In genomic region chr7:84062489-84062901, GRCh38 we compare ENCODE assay signal across 6 cellular contexts.
DNase-seq lines count a peak whose midpoint lies in the region; ATAC-seq, FAIRE-seq and TF ChIP-seq lines count a peak whose summit lies in the region.
"Not testable (repeated sequence)": the region's sequence is repeated elsewhere in the genome, so short reads cannot be mapped to it uniquely, and the experiment has no call there.

No MANE protein-coding gene starts in this region.

- peaks cover 22% of the 10 kb centered on the region for H3K4me1 Mint-ChIP-seq in GM23338
- H3K4me1 Mint-ChIP-seq in nephron progenitor cell, result not testable (repeated sequence)

- H2BK20ac ChIP-seq in H1 (ENCODE audit: low read length), result 0 out of 2 replicates have a peak overlapping the region, but pooled peaks have one; percentile 16

- H4K8ac ChIP-seq in H1 (ENCODE audit: extremely low read depth, insufficient read depth, low read length), result not testable (repeated sequence)

- H3K14ac ChIP-seq in H1 (ENCODE audit: insufficient read length), result not testable (repeated sequence)

- peak overlapping the region; percentile 14 for H3K9ac ChIP-seq in HUES6 (ENCODE audit: low read length)
- not testable (repeated sequence) for H3K9ac ChIP-seq in H1 (replicated peaks in 1 of 4; ENCODE audit: extremely low read depth in 1 of 4, low read depth in 3 of 4, low read length in 3 of 4); iPS-15b (ENCODE audit: low read depth, low read length)

- H3K27ac Mint-ChIP-seq in GM23338, result peak overlapping the region; percentile 90; the same call in 1 of the 2 replicates
- peak overlapping the region; percentile 54 for H3K27ac Mint-ChIP-seq in nephron progenitor cell

- peaks cover 34% of the 10 kb centered on the region for H3K79me2 ChIP-seq in GM23338 (replicated peaks; ENCODE audit: insufficient read depth)
- H3K79me2 ChIP-seq in H1 (ENCODE audit: control insufficient read depth in 1 of 2, insufficient read depth in 2 of 2, low read length in 2 of 2), result not testable (repeated sequence)

- H3K9me3 ChIP-seq in HUES6 (ENCODE audit: control insufficient read depth, insufficient read depth, low read depth, low read length); RWPE2 (ENCODE audit: severe bottlenecking); H1 (ENCODE audit: insufficient read depth in 2 of 2, low read depth in 1 of 2, low read length in 1 of 2); iPS-15b (ENCODE audit: control insufficient read depth, insufficient read depth, low read length): not testable (repeated sequence)

- peak overlapping the region; percentile 77; the same call in 1 of the 2 replicates for H2AK5ac ChIP-seq in H1 (ENCODE audit: low read depth, low read length)

- not testable (repeated sequence) for TF ChIP-seq POLR2A in H1 (IDR thresholded peaks at IDR 0.05; ENCODE audit: control extremely low read depth in 1 of 2, low read depth in 2 of 2, low read length in 2 of 2)

- H3F3A ChIP-seq in GM23338 (replicated peaks; ENCODE audit: low read depth), result not testable (repeated sequence)

- not testable (repeated sequence) for H3K23ac ChIP-seq in H1 (ENCODE audit: insufficient read length)

- WGBS in H1 (ENCODE audit: extremely low coverage in 1 of 2, insufficient coverage in 1 of 2, insufficient read length in 1 of 2, insufficient replicate concordance in 2 of 2, low coverage in 1 of 2, low lambda C conversion rate in 2 of 2, missing lambda C conversion rate in 1 of 2), 2 experiments, result 88% methylated on average over 27 of the region's 28 CpGs; no CpG with 5 or more reads in 1 of the 2 experiments

- H2AFZ ChIP-seq in GM23338; H1 (ENCODE audit: low read length): not testable (repeated sequence)

- TF ChIP-seq EP300 in H1 (IDR thresholded peaks at IDR 0.05; ENCODE audit: borderline replicate concordance in 1 of 2, low read depth in 2 of 2, low read length in 2 of 2), result not testable (repeated sequence)

- not testable (repeated sequence) for H3K27me3 Mint-ChIP-seq in GM23338 (ENCODE audit: insufficient read depth, low read depth, poor library complexity); nephron progenitor cell (ENCODE audit: low read depth, poor library complexity)

- not testable (repeated sequence) for H3K9me2 ChIP-seq in GM23338 (ENCODE audit: insufficient read depth)

- H3K36me3 ChIP-seq in GM23338 (ENCODE audit: insufficient read depth); HUES6 (ENCODE audit: control insufficient read depth, insufficient read depth, low read length); RWPE2 (ENCODE audit: low read depth); H1 (ENCODE audit: control insufficient read depth in 2 of 4, insufficient read depth in 4 of 4, low read length in 3 of 4); iPS-15b (ENCODE audit: control insufficient read depth, insufficient read depth, low read length): not testable (repeated sequence)

- DNase-seq in GM23338 (ENCODE audit: low spot score), result peak; percentile 40
- peak; percentile 29 for DNase-seq in RWPE2 (ENCODE audit: low spot score)
- peak in 1 of 2 experiments; percentile 54 for DNase-seq in H1 (ENCODE audit: low read depth in 1 of 2, low spot score in 2 of 2)
- not testable (repeated sequence) for DNase-seq in nephron progenitor cell

- 0 out of 2 replicates have a peak overlapping the region, but pooled peaks have one; percentile 26 for H3K4me3 ChIP-seq in GM23338
- H3K4me3 ChIP-seq in HUES6 (ENCODE audit: low read depth, low read length), result peak overlapping the region; percentile 33; the same call in 1 of the 2 replicates
- not testable (repeated sequence) for H3K4me3 ChIP-seq in RWPE2 (ENCODE audit: severe bottlenecking); H1 (ENCODE audit: extremely low read depth in 1 of 4, insufficient read depth in 2 of 4, low read depth in 3 of 4, low read length in 4 of 4)
- H3K4me3 ChIP-seq in iPS-15b (ENCODE audit: low read depth, low read length), result peak overlapping the region; percentile 30

- not testable (repeated sequence) for H3K79me1 ChIP-seq in H1 (ENCODE audit: low read depth, low read length)

- peaks cover 11% of the 10 kb centered on the region; the same call in 1 of the 2 replicates for H3K4me1 ChIP-seq in GM23338 (ENCODE audit: insufficient read depth)
- H3K4me1 ChIP-seq in HUES6 (ENCODE audit: control insufficient read depth, insufficient read depth, low read length); H1 (replicated peaks in 1 of 4; ENCODE audit: control insufficient read depth in 3 of 4, insufficient read depth in 4 of 4, low read length in 3 of 4); iPS-15b (ENCODE audit: control insufficient read depth, insufficient read depth, low read length): not testable (repeated sequence)
- H3K4me1 ChIP-seq in RWPE2 (ENCODE audit: insufficient read depth, poor library complexity, severe bottlenecking), result peaks cover 46% of the 10 kb centered on the region

- POLR2A ChIA-PET in H1 (lab: Charles Lee; ENCODE audit: partially characterized antibody), result not testable (repeated sequence)

- not testable (repeated sequence) for H4K5ac ChIP-seq in H1 (ENCODE audit: insufficient read length, low read depth, low read length)

- not testable (repeated sequence) for H4K20me1 ChIP-seq in GM23338 (replicated peaks; ENCODE audit: insufficient read depth); H1 (replicated peaks in 1 of 2; ENCODE audit: control insufficient read depth in 1 of 2, insufficient read depth in 2 of 2, low read length in 2 of 2)

- H3K27ac ChIP-seq in GM23338 (ENCODE audit: low read depth); HUES6 (ENCODE audit: low read depth, low read length): not testable (repeated sequence)
- peak overlapping the region; percentile 99 for H3K27ac ChIP-seq in RWPE2 (ENCODE audit: poor library complexity, severe bottlenecking)
- H3K27ac ChIP-seq in H1 (ENCODE audit: low read depth, low read length), result 0 out of 2 replicates have a peak overlapping the region, but pooled peaks have one; percentile 45

- CTCF ChIA-PET in H1 (lab: Charles Lee; ENCODE audit: partially characterized antibody), result not testable (repeated sequence)

- not testable (repeated sequence) for H2BK12ac ChIP-seq in H1 (ENCODE audit: low read depth, low read length)

- H3K4ac ChIP-seq in H1 (replicated peaks; ENCODE audit: insufficient read length, low read depth, low read length), result not testable (repeated sequence)

- not testable (repeated sequence) for H3K4me3 Mint-ChIP-seq in GM23338, nephron progenitor cell

- not testable (repeated sequence) for TF ChIP-seq CTCF in GM23338 (conservative IDR thresholded peaks at IDR 0.05; ENCODE audit: low read depth in 2 of 2); RWPE2 (IDR thresholded peaks at IDR 0.05; ENCODE audit: poor library complexity, severe bottlenecking); H1 (IDR thresholded peaks at IDR 0.05; ENCODE audit: control extremely low read depth in 1 of 3, insufficient read depth in 1 of 3, low read depth in 1 of 3, low read length in 3 of 3); nephron progenitor cell (IDR thresholded peaks at IDR 0.05)

- not testable (repeated sequence) for H3K23me2 ChIP-seq in H1 (ENCODE audit: low read depth, low read length)

- not testable (repeated sequence) for H2BK15ac ChIP-seq in H1 (ENCODE audit: low read length)

- H3K9me3 Mint-ChIP-seq in GM23338, result not testable (repeated sequence)
- H3K9me3 Mint-ChIP-seq in nephron progenitor cell, result peaks cover 14% of the 10 kb centered on the region

- ATAC-seq in GM23338; RWPE2 (ENCODE audit: low read depth): not testable (repeated sequence)

- FAIRE-seq in H1 (lab: Jason Lieb, UNC), result not testable (repeated sequence)

- H3K4me2 ChIP-seq in GM23338, result peak overlapping the region; percentile 57; the same call in 1 of the 2 replicates
- H3K4me2 ChIP-seq in H1 (ENCODE audit: insufficient read depth in 1 of 2, low read depth in 2 of 2, low read length in 2 of 2), result peak overlapping the region in 1 of 2 experiments; percentile 40; a peak in 1 of 4 replicates

- H3K56ac ChIP-seq in H1 (replicated peaks; ENCODE audit: insufficient read length, low read depth, low read length), result not testable (repeated sequence)

- H4K91ac ChIP-seq in H1 (replicated peaks; ENCODE audit: insufficient read length, low read length), result not testable (repeated sequence)

- H3K18ac ChIP-seq in H1 (ENCODE audit: extremely low read depth, low read length), result peak overlapping the region; percentile 64; the same call in 1 of the 2 replicates

- H2BK5ac ChIP-seq in H1 (ENCODE audit: low read depth, low read length), result not testable (repeated sequence)

- not testable (repeated sequence) for H2BK120ac ChIP-seq in H1 (replicated peaks; ENCODE audit: low read depth, low read length)

- H3K36me3 Mint-ChIP-seq in GM23338 (ENCODE audit: low read depth), result peaks cover 17% of the 10 kb centered on the region; the same call in 2 of the 3 replicates
- H3K36me3 Mint-ChIP-seq in nephron progenitor cell (ENCODE audit: low read depth), result not testable (repeated sequence)

- not testable (repeated sequence) for TF ChIP-seq RAD21 in H1 (IDR thresholded peaks at IDR 0.05 in 1 of 2, conservative IDR thresholded peaks at IDR 0.05 in 1 of 2; ENCODE audit: low read depth in 2 of 2, low read length in 2 of 2)

- not testable (repeated sequence) for H3K27me3 ChIP-seq in GM23338 (ENCODE audit: insufficient read depth); HUES6 (ENCODE audit: control insufficient read depth, insufficient read depth, low read length); RWPE2 (ENCODE audit: insufficient read depth, poor library complexity, severe bottlenecking); H1 (replicated peaks in 1 of 4; ENCODE audit: control insufficient read depth in 3 of 4, extremely low read depth in 1 of 4, insufficient read depth in 3 of 4, low read length in 3 of 4); iPS-15b (ENCODE audit: control insufficient read depth, insufficient read depth, low read length)

TF ChIP-seq in H1, 55 proteins besides CTCF, POLR2A, EP300 and RAD21:
- TF ChIP-seq YY1 (IDR thresholded peaks at IDR 0.05; ENCODE audit: low read depth, low read length), result 0 out of 2 replicates have a peak, but pooled peaks have one; percentile 1
